Comparison of ENCODE assay signal across 27 cellular contexts in the genomic region with DNA sequence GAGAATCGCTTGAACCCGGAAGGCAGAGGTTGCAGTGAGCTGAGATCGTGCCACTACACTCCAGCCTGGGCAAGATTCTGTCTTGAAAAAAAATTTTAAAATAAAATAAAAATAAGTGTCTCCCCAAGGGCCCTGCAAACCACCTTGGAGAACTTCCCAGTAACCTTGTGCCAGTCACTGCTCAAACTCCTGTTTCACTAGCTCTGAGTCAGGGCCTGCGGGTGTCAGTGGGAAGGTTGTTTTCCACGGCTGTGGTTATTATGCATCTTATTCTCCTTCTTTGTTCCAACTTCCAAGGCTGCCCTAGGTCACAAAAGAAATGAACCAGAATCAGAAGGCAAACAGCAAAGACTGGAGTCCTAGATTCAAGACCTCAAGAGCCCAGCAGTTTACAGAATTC.
DNase-seq lines count a peak whose midpoint lies in the region; ATAC-seq and TF ChIP-seq lines count a peak whose summit lies in the region.
"Had no signal": no experiment of that assay in that cellular context is flagged by ENCODE, and none has a peak within 500 bp of the region (broad histone marks: within the 10 kb centered on the region; RNA-seq: fewer than 3 reads in every experiment).

No MANE protein-coding gene starts in this region.

- H3K9ac ChIP-seq in MM.1S (ENCODE audit: low read length), result no peak overlapping the region

- no peaks in the 10 kb centered on the region for H3K79me2 ChIP-seq in MM.1S (ENCODE audit: low read length)

- no peaks in the 10 kb centered on the region for H3K4me1 ChIP-seq in MM.1S (ENCODE audit: low read length)
- H3K4me1 ChIP-seq: gastrocnemius medialis, right atrium auricular region, SJSA1, testis, vagina had no signal

- H3K4me3 ChIP-seq in MM.1S (ENCODE audit: low read length), result no peak overlapping the region
- H3K4me3 ChIP-seq: gastrocnemius medialis, right atrium auricular region, SJSA1, testis, vagina had no signal

- TF ChIP-seq CTCF in MM.1S (IDR thresholded peaks at IDR 0.05; ENCODE audit: low read length), result no peak

- DNase-seq in ELR (ENCODE audit: low read depth), result peak; percentile 20
- peak; percentile 70 for DNase-seq in RPMI7951 (ENCODE audit: low read depth)
- DNase-seq in fibroblast of peridontal ligament (ENCODE audit: extremely low read depth), result peak; percentile 78
- DNase-seq in sciatic nerve (ENCODE audit: low spot score), result no peak
- DNase-seq in COLO668 (lab: John Stamatoyannopoulos, UW; ENCODE audit: unreplicated experiment), result no peak
- no peak for DNase-seq in NCI-H748 treated with DMSO at 0.1 percent for 48 hours (lab: John Stamatoyannopoulos, UW)
- no peak for DNase-seq in MM.1S
- DNase-seq: activated CD8-positive, alpha-beta memory T cell treated with anti-CD3 and anti-CD28 coated beads, Interleukin-2, amount 50 U/mL, for 48 hours; effector CD4-positive, alpha-beta T cell; gastrocnemius medialis; hippocampal formation; KBM-7; left ventricle myocardium superior; midbrain; natural killer cell; NCI-H1694; NCI-H526; stimulated activated CD4-positive, alpha-beta T cell treated with anti-CD3 and anti-CD28 coated beads, Interleukin-12 subunit alpha, Interleukin-12 subunit beta, amount 100 ng/mL, for 4 hours; stimulated activated CD4-positive, alpha-beta T cell treated with anti-CD3 and anti-CD28 coated beads, Interleukin-4, amount 100 ng/mL, for 24 hours; stimulated activated naive B cell treated with anti-CD40 and anti-IgM and Interleukin-4, amounts not matched to agents 10 μg/mL and 1 μg/mL and 100 μg/mL, for 72 hours; testis; WERI-Rb-1 had no signal

- no peaks in the 10 kb centered on the region for H3K9me3 ChIP-seq in MM.1S (replicated peaks; ENCODE audit: insufficient read depth, low read length)
- H3K9me3 ChIP-seq: gastrocnemius medialis, right atrium auricular region, SJSA1, testis, vagina had no signal

- no peaks in the 10 kb centered on the region for H3F3A ChIP-seq in MM.1S (ENCODE audit: insufficient read depth, low read length)

- intact Hi-C loops in sciatic nerve (cut with DNase I), result no loop called here

- H3K9me2 ChIP-seq in MM.1S (replicated peaks; ENCODE audit: insufficient read depth, low read length), result no peaks in the 10 kb centered on the region

- H3K27ac ChIP-seq in MM.1S (ENCODE audit: low read length), result no peak overlapping the region
- H3K27ac ChIP-seq: gastrocnemius medialis, right atrium auricular region, SJSA1, testis, vagina, WERI-Rb-1 had no signal

- no peaks in the 10 kb centered on the region for H3K27me3 ChIP-seq in MM.1S (replicated peaks; ENCODE audit: insufficient read depth, low read length)
- H3K27me3 ChIP-seq: gastrocnemius medialis, right atrium auricular region, SJSA1, testis, vagina had no signal

- no peaks in the 10 kb centered on the region for H3K36me3 ChIP-seq in MM.1S (replicated peaks; ENCODE audit: insufficient read depth, low read length)
- H3K36me3 ChIP-seq: gastrocnemius medialis, right atrium auricular region, SJSA1, vagina, WERI-Rb-1 had no signal

- H4K20me1 ChIP-seq in MM.1S (ENCODE audit: insufficient read depth, low read length), result no peaks in the 10 kb centered on the region

- H3K4me2 ChIP-seq in MM.1S (ENCODE audit: low read depth, low read length), result no peak overlapping the region

- ATAC-seq in sciatic nerve (peak; percentile 28), HG02981 (IDR thresholded peaks at IDR 0.05; ENCODE audit: unreplicated experiment) (no peak)
- ATAC-seq: activated T-helper 17 cell treated with anti-CD3 and anti-CD28 coated beads, Interleukin-2, amount 50 U/mL, for 72 hours; gastrocnemius medialis; left ventricle myocardium superior; natural killer cell; stimulated activated naive B cell treated with anti-CD40 and anti-IgM and Interleukin-4, amounts not matched to agents 10 μg/mL and 1 μg/mL and 100 μg/mL, for 72 hours had no signal

- H2AFZ ChIP-seq in MM.1S (ENCODE audit: low read length), result no peak overlapping the region

Comparison
In these comparisons a context has a peak if more than half of its experiments do, and no peak if none do; other contexts are left out.
1. DNase-seq: peak in ELR (single experiment), RPMI7951 (single experiment) and fibroblast of peridontal ligament (single experiment); none in sciatic nerve (single experiment), COLO668 (single experiment), NCI-H748 treated with DMSO at 0.1 percent for 48 hours (single experiment) and MM.1S (single experiment).